8 cellular contexts compared by ENCODE assay signal in the genomic region with DNA sequence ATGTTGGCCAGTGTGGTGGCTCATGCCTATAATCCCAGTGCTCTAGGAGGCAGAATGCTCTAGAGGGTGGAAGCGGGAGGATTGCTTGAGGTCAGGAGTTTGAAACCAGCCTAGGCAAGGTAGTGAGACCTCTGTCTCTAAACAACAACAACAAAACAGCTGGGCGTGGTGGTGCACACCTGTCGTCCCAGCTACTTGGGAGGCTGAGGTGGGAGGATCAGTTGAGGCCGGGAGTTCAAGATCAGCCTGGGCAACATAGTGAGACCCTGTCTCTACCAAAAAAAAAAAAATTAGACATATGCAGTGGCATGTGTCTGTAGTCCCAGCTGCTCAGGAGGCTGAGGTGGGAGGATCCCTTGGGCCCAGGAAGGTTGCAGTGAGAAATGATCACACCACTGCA. TPM values are rescaled to one million over a fixed set of nuclear protein-coding genes. Genes with fewer than 3 reads are reported as not detected.
DNase-seq lines count a peak whose midpoint lies in the region; ATAC-seq and TF ChIP-seq lines count a peak whose summit lies in the region.
"Not testable (repeated sequence)": the region's sequence is repeated elsewhere in the genome, so short reads cannot be mapped to it uniquely, and the experiment has no call there.

No MANE protein-coding gene starts in this region.

- H3K4me3 Mint-ChIP-seq in CD8-positive, alpha-beta memory T cell; activated CD4-positive, alpha-beta T cell treated with anti-CD3 and anti-CD28 coated beads, Interleukin-2, amount 10 ng/mL, durations not matched to agents 7 days and 5 days; activated naive CD4-positive, alpha-beta T cell treated with anti-CD3 and anti-CD28 coated beads, Interleukin-2, amount 50 U/mL, for 24 hours; natural killer cell: not testable (repeated sequence)

- DNase-seq in CD8-positive, alpha-beta memory T cell; RWPE2 (ENCODE audit: low spot score); activated CD4-positive, alpha-beta T cell treated with anti-CD3 and anti-CD28 coated beads, Interleukin-2, amount 10 ng/mL, durations not matched to agents 7 days and 5 days; brain microvascular endothelial cell; foreskin keratinocyte; natural killer cell: not testable (repeated sequence)

- not testable (repeated sequence) for H3K4me3 ChIP-seq in ACC112 (ENCODE audit: low read depth, low read length); CD8-positive, alpha-beta memory T cell (ENCODE audit: low read length); RWPE2 (ENCODE audit: severe bottlenecking); brain microvascular endothelial cell (ENCODE audit: low read depth, low read length)

- H3K79me2 ChIP-seq in ACC112 (ENCODE audit: control insufficient read depth, insufficient read depth, low read length, unreplicated experiment): not testable (repeated sequence)

- peak overlapping the region in 7 of 8 donors; percentile 47 to 85 (median 74) for H3K27ac Mint-ChIP-seq in CD8-positive, alpha-beta memory T cell
- peak overlapping the region; percentile 75 for H3K27ac Mint-ChIP-seq in activated CD4-positive, alpha-beta T cell treated with anti-CD3 and anti-CD28 coated beads, Interleukin-2, amount 10 ng/mL, durations not matched to agents 7 days and 5 days
- H3K27ac Mint-ChIP-seq in activated naive CD4-positive, alpha-beta T cell treated with anti-CD3 and anti-CD28 coated beads, Interleukin-2, amount 50 U/mL, for 24 hours: peak overlapping the region; percentile 98
- peak overlapping the region; percentile 61 to 95 for H3K27ac Mint-ChIP-seq in natural killer cell

- not testable (repeated sequence) for ATAC-seq in RWPE2 (ENCODE audit: low read depth); foreskin keratinocyte; natural killer cell

- intact Hi-C loops in natural killer cell (cut with micrococcal nuclease): not testable (repeated sequence)

- not testable (repeated sequence) for H3K4me1 ChIP-seq in ACC112 (ENCODE audit: control insufficient read depth, insufficient read depth, low read length, unreplicated experiment)
- peaks cover 56% of the 10 kb centered on the region for H3K4me1 ChIP-seq in CD8-positive, alpha-beta memory T cell (ENCODE audit: insufficient read depth, low read length)
- peaks cover 34% of the 10 kb centered on the region for H3K4me1 ChIP-seq in RWPE2 (ENCODE audit: insufficient read depth, poor library complexity, severe bottlenecking)
- H3K4me1 ChIP-seq in foreskin keratinocyte: peaks cover 38% of the 10 kb centered on the region

- not testable (repeated sequence) for TF ChIP-seq CTCF in RWPE2 (IDR thresholded peaks at IDR 0.05; ENCODE audit: poor library complexity, severe bottlenecking); brain microvascular endothelial cell (IDR thresholded peaks at IDR 0.05; ENCODE audit: low read depth, low read length, missing control alignments); foreskin keratinocyte (conservative IDR thresholded peaks at IDR 0.05); natural killer cell (IDR thresholded peaks at IDR 0.05)

- not testable (repeated sequence) for H2AFZ ChIP-seq in ACC112 (ENCODE audit: low read length, unreplicated experiment)

- peaks cover 4 to 26% (median 6%) of the 10 kb centered on the region in 3 donors for H3K36me3 Mint-ChIP-seq in CD8-positive, alpha-beta memory T cell
- peaks cover 19% of the 10 kb centered on the region for H3K36me3 Mint-ChIP-seq in activated CD4-positive, alpha-beta T cell treated with anti-CD3 and anti-CD28 coated beads, Interleukin-2, amount 10 ng/mL, durations not matched to agents 7 days and 5 days (ENCODE audit: low read depth)
- H3K36me3 Mint-ChIP-seq in activated naive CD4-positive, alpha-beta T cell treated with anti-CD3 and anti-CD28 coated beads, Interleukin-2, amount 50 U/mL, for 24 hours; natural killer cell: not testable (repeated sequence)

- H3K9me3 ChIP-seq in CD8-positive, alpha-beta memory T cell (ENCODE audit: low read length); RWPE2 (ENCODE audit: severe bottlenecking): not testable (repeated sequence)

- CTCF ChIA-PET in CD8-positive, alpha-beta memory T cell (lab: Charles Lee): interaction anchor here (3.1 to 6.6 kb wide), 2 partner anchors 44 to 53 kb away, joined by 20 to 56 read pairs; partner anchors contain the start of gene PITPNC1
- CTCF ChIA-PET in activated CD4-positive, alpha-beta T cell treated with anti-CD3 and anti-CD28 coated beads, Interleukin-2, amount 10 ng/mL, durations not matched to agents 7 days and 5 days (lab: Charles Lee): interaction anchor here (0.6 to 3.4 kb wide), 3 partner anchors 9 to 624 kb away, joined by 3 to 18 read pairs (median 3); no protein-coding TSS in a partner anchor

- POLR2A ChIA-PET in CD8-positive, alpha-beta memory T cell (lab: Charles Lee): interaction anchor here (0.7 to 1.3 kb wide), 4 partner anchors 8 to 74 kb away, joined by 3 read pairs; no protein-coding TSS in a partner anchor
- POLR2A ChIA-PET in activated CD4-positive, alpha-beta T cell treated with anti-CD3 and anti-CD28 coated beads, Interleukin-2, amount 10 ng/mL, durations not matched to agents 7 days and 5 days (lab: Charles Lee): interaction anchor here (1.0 kb wide), 1 partner anchor 8 kb away, joined by 3 read pairs; no protein-coding TSS in a partner anchor

- H3K9me3 Mint-ChIP-seq in CD8-positive, alpha-beta memory T cell; activated CD4-positive, alpha-beta T cell treated with anti-CD3 and anti-CD28 coated beads, Interleukin-2, amount 10 ng/mL, durations not matched to agents 7 days and 5 days; activated naive CD4-positive, alpha-beta T cell treated with anti-CD3 and anti-CD28 coated beads, Interleukin-2, amount 50 U/mL, for 24 hours; natural killer cell: not testable (repeated sequence)

- H3K27ac ChIP-seq in ACC112 (ENCODE audit: low read depth, low read length) (peak overlapping the region; percentile 97), RWPE2 (ENCODE audit: poor library complexity, severe bottlenecking) (peak overlapping the region; percentile 97), brain microvascular endothelial cell (peak overlapping the region; percentile 90), foreskin keratinocyte (peak overlapping the region; percentile 99)
- not testable (repeated sequence) for H3K27ac ChIP-seq in CD8-positive, alpha-beta memory T cell (ENCODE audit: low read depth, low read length)

- H3K27me3 Mint-ChIP-seq in CD8-positive, alpha-beta memory T cell; activated CD4-positive, alpha-beta T cell treated with anti-CD3 and anti-CD28 coated beads, Interleukin-2, amount 10 ng/mL, durations not matched to agents 7 days and 5 days; activated naive CD4-positive, alpha-beta T cell treated with anti-CD3 and anti-CD28 coated beads, Interleukin-2, amount 50 U/mL, for 24 hours; natural killer cell (ENCODE audit: low read depth in 2 of 2): not testable (repeated sequence)

- not testable (repeated sequence) for H3K36me3 ChIP-seq in ACC112 (ENCODE audit: insufficient read depth, low read length); CD8-positive, alpha-beta memory T cell (ENCODE audit: insufficient read depth, low read length); RWPE2 (ENCODE audit: low read depth); brain microvascular endothelial cell (replicated peaks)

- in situ Hi-C loops in brain microvascular endothelial cell (cut with HindIII; ENCODE audit: low pct_ligation_motif_present, low sequenced_read_pairs): not testable (repeated sequence)

- H3K4me1 Mint-ChIP-seq in CD8-positive, alpha-beta memory T cell: peaks cover 63 to 79% (median 71%) of the 10 kb centered on the region in 3 donors
- H3K4me1 Mint-ChIP-seq in activated CD4-positive, alpha-beta T cell treated with anti-CD3 and anti-CD28 coated beads, Interleukin-2, amount 10 ng/mL, durations not matched to agents 7 days and 5 days: peaks cover 67% of the 10 kb centered on the region
- peaks cover 70% of the 10 kb centered on the region for H3K4me1 Mint-ChIP-seq in activated naive CD4-positive, alpha-beta T cell treated with anti-CD3 and anti-CD28 coated beads, Interleukin-2, amount 50 U/mL, for 24 hours
- peaks cover 51 to 54% of the 10 kb centered on the region in 2 donors for H3K4me1 Mint-ChIP-seq in natural killer cell

- not testable (repeated sequence) for H3K27me3 ChIP-seq in ACC112 (ENCODE audit: insufficient read depth, low read length); CD8-positive, alpha-beta memory T cell (ENCODE audit: insufficient read depth, low read length, poor library complexity, severe bottlenecking); RWPE2 (ENCODE audit: insufficient read depth, poor library complexity, severe bottlenecking); brain microvascular endothelial cell (replicated peaks); foreskin keratinocyte

RNA-seq across cellular contexts. Expression of gene PITPNC1, which starts 53.4 kb away (rescaled TPM):
- total RNA-seq in CD8-positive, alpha-beta memory T cell: 10 to 100 TPM; 43.1 to 45.1 TPM
- 163 TPM for polyA plus RNA-seq in CD8-positive, alpha-beta memory T cell
- total RNA-seq in activated CD4-positive, alpha-beta T cell treated with anti-CD3 and anti-CD28 coated beads, Interleukin-2, amount 10 ng/mL, durations not matched to agents 7 days and 5 days: 10 to 100 TPM; 57.0 to 67.1 TPM
- total RNA-seq in foreskin keratinocyte (58.4 and 64.8 TPM in 2 replicates), natural killer cell (100 to 1,000 TPM; 150 to 185 (median 169) TPM)
- polyA plus RNA-seq in foreskin keratinocyte: 56.4 and 57.3 TPM in 2 replicates
